Comparison of ENCODE assay signal across 12 cellular contexts in genomic region chr5:176133289-176133870, GRCh38.
DNase-seq lines count a peak whose midpoint lies in the region; ATAC-seq and TF ChIP-seq lines count a peak whose summit lies in the region.
"Had no signal": no experiment of that assay in that cellular context is flagged by ENCODE, and none has a peak within 500 bp of the region (broad histone marks: within the 10 kb centered on the region; RNA-seq: fewer than 3 reads in every experiment).

No MANE protein-coding gene starts in this region.

- H3K27ac Mint-ChIP-seq in CD8-positive, alpha-beta memory T cell = no peak overlapping the region
- H3K27ac Mint-ChIP-seq in T-cell (peak overlapping the region; percentile 33 to 70), nephron (peak overlapping the region in 1 of 3 experiments; percentile 5)
- H3K27ac Mint-ChIP-seq in central memory CD8-positive, alpha-beta T cell (ENCODE audit: low read depth) = peak overlapping the region; percentile 16
- H3K27ac Mint-ChIP-seq: activated B cell treated with CpG ODN at 0.5 μM for 24 hours had no signal

- TF ChIP-seq CTCF in nephron (IDR thresholded peaks at IDR 0.05; ENCODE audit: unreplicated experiment in 3 of 3) (no peak), BE2C (IDR thresholded peaks at IDR 0.05; ENCODE audit: low read depth, low read length) (no peak)

- H3K36me3 Mint-ChIP-seq in CD8-positive, alpha-beta memory T cell = no peaks in the 10 kb centered on the region
- H3K36me3 Mint-ChIP-seq in T-cell (no peaks in the 10 kb centered on the region), nephron (ENCODE audit: low read depth) (no peaks in the 10 kb centered on the region)
- H3K36me3 Mint-ChIP-seq in central memory CD8-positive, alpha-beta T cell (ENCODE audit: insufficient read depth) = no peaks in the 10 kb centered on the region

- no peaks in the 10 kb centered on the region for H3K36me3 ChIP-seq in CD8-positive, alpha-beta memory T cell (ENCODE audit: insufficient read depth, low read length)
- H3K36me3 ChIP-seq in BE2C = no peaks in the 10 kb centered on the region

- H3K27ac ChIP-seq in CD8-positive, alpha-beta memory T cell (ENCODE audit: low read depth, low read length) = no peak overlapping the region

- H3K27me3 Mint-ChIP-seq in CD8-positive, alpha-beta memory T cell = peaks cover 17 to 44% of the 10 kb centered on the region in 2 donors
- H3K27me3 Mint-ChIP-seq in T-cell = peaks cover 21 to 24% of the 10 kb centered on the region in 2 donors
- peaks cover 63% of the 10 kb centered on the region for H3K27me3 Mint-ChIP-seq in central memory CD8-positive, alpha-beta T cell
- H3K27me3 Mint-ChIP-seq in nephron (ENCODE audit: low read depth) = peaks cover 42% of the 10 kb centered on the region

- H3K4me1 Mint-ChIP-seq in CD8-positive, alpha-beta memory T cell = peaks cover 12 to 19% (median 17%) of the 10 kb centered on the region in 3 donors
- H3K4me1 Mint-ChIP-seq in T-cell (peaks cover 17 to 27% (median 20%) of the 10 kb centered on the region in 3 donors), nephron (peaks cover 10% of the 10 kb centered on the region)
- H3K4me1 Mint-ChIP-seq in central memory CD8-positive, alpha-beta T cell = peaks cover 17% of the 10 kb centered on the region

- ATAC-seq in T-cell (replicated peaks in 1 of 4) (peak; percentile 55 to 68 (median 60)), HG02798 (IDR thresholded peaks at IDR 0.05; ENCODE audit: poor library complexity, unreplicated experiment) (no peak)
- ATAC-seq in central memory CD8-positive, alpha-beta T cell (replicated peaks; ENCODE audit: extremely low read depth, poor library complexity, severe bottlenecking) = no peak

- DNase-seq in CD8-positive, alpha-beta memory T cell = peak in 1 of 5 donors; percentile 8
- DNase-seq in T-cell (peak in 9 of 34 experiments; percentile 2 to 36 (median 17)), BE2C (no peak), NCI-H2081 (lab: John Stamatoyannopoulos, UW) (no peak), HK-2 (ENCODE audit: unreplicated experiment) (no peak)
- no peak for DNase-seq in central memory CD8-positive, alpha-beta T cell (ENCODE audit: low spot score in 2 of 2)
- DNase-seq: activated B cell treated with CpG ODN at 0.5 μM for 24 hours, Caco-2, kidney glomerular epithelial cell, NCI-H146 had no signal

- no peaks in the 10 kb centered on the region for H3K9me3 ChIP-seq in CD8-positive, alpha-beta memory T cell (ENCODE audit: low read length)
- no peaks in the 10 kb centered on the region for H3K9me3 ChIP-seq in BE2C
- H3K9me3 ChIP-seq: Caco-2 had no signal

- no peaks in the 10 kb centered on the region for H3K4me1 ChIP-seq in CD8-positive, alpha-beta memory T cell (ENCODE audit: insufficient read depth, low read length)
- 0 out of 2 replicates have a peak, but pooled peaks cover 3% of the 10 kb centered on the region for H3K4me1 ChIP-seq in BE2C
- H3K4me1 ChIP-seq: Caco-2 had no signal

- H3K4me3 Mint-ChIP-seq in CD8-positive, alpha-beta memory T cell = peak overlapping the region in 6 of 7 donors; percentile 54 to 82 (median 78)
- H3K4me3 Mint-ChIP-seq in T-cell (peak overlapping the region; percentile 77 to 84 (median 80)), nephron (peak overlapping the region; percentile 23 to 58 (median 29))
- H3K4me3 Mint-ChIP-seq in central memory CD8-positive, alpha-beta T cell = peak overlapping the region; percentile 57

- H3K27me3 ChIP-seq in CD8-positive, alpha-beta memory T cell (ENCODE audit: insufficient read depth, low read length, poor library complexity, severe bottlenecking) = no peaks in the 10 kb centered on the region
- no peaks in the 10 kb centered on the region for H3K27me3 ChIP-seq in BE2C

- H3K4me3 ChIP-seq in CD8-positive, alpha-beta memory T cell (ENCODE audit: low read length) = peak overlapping the region; percentile 26
- no peak overlapping the region for H3K4me3 ChIP-seq in BE2C (ENCODE audit: low read depth, low read length)

- H3K9me3 Mint-ChIP-seq in CD8-positive, alpha-beta memory T cell = peaks cover 0 to 2% (median 0%) of the 10 kb centered on the region in 5 donors
- no peaks in the 10 kb centered on the region for H3K9me3 Mint-ChIP-seq in T-cell
- H3K9me3 Mint-ChIP-seq in central memory CD8-positive, alpha-beta T cell = no peaks in the 10 kb centered on the region
- no peaks in the 10 kb centered on the region for H3K9me3 Mint-ChIP-seq in nephron

- CTCF ChIA-PET in CD8-positive, alpha-beta memory T cell (lab: Charles Lee) = no interaction called here
- CTCF ChIA-PET in T-cell (lab: Charles Lee) = no interaction called here

- POLR2A ChIA-PET in CD8-positive, alpha-beta memory T cell (lab: Charles Lee) = interaction anchor here (0.6 kb wide), 1 partner anchor 626 kb away, joined by 4 read pairs; no protein-coding TSS in a partner anchor
- POLR2A ChIA-PET in T-cell (lab: Charles Lee) = no interaction called here

Comparison
In these comparisons a context has a peak if more than half of its experiments do, and no peak if none do; other contexts are left out.
1. H3K27ac Mint-ChIP-seq: peak in T-cell (2 of 2) and central memory CD8-positive, alpha-beta T cell (single experiment); none in CD8-positive, alpha-beta memory T cell (0 of 8).
2. H3K4me3 Mint-ChIP-seq: peak in every context shown above with its lines; median percentile 80 in T-cell; 78 in CD8-positive, alpha-beta memory T cell; 57 in central memory CD8-positive, alpha-beta T cell; 29 in nephron.
3. ATAC-seq: peak in T-cell (4 of 4); none in central memory CD8-positive, alpha-beta T cell (single experiment) and HG02798 (single experiment).